ENCODE assay signal across 8 cellular contexts in genomic region chr3:179149951-179150350, GRCh38. TPM values are rescaled to one million over a fixed set of nuclear protein-coding genes. Genes with fewer than 3 reads are reported as not detected.
DNase-seq lines count a peak whose midpoint lies in the region; ATAC-seq and TF ChIP-seq lines count a peak whose summit lies in the region.

No MANE protein-coding gene starts in this region.

- ATAC-seq in HG02623 (IDR thresholded peaks at IDR 0.05; ENCODE audit: unreplicated experiment) = no peak

- POLR2A ChIA-PET in CD4-positive, alpha-beta memory T cell (lab: Charles Lee; ENCODE audit: partially characterized antibody) = interaction anchor here (0.9 to 4.3 kb wide), 15 partner anchors 11 to 1841 kb away, joined by 3 to 45 read pairs (median 9); partner anchors contain the start of genes MFN1, ZMAT3 and ZNF639

- peaks cover 46% of the 10 kb centered on the region for H3K4me1 ChIP-seq in CD4-positive, alpha-beta memory T cell (ENCODE audit: insufficient read depth, low read length)
- peaks cover 31% of the 10 kb centered on the region for H3K4me1 ChIP-seq in OCI-LY1 (ENCODE audit: insufficient read depth, low read length, severe bottlenecking)
- H3K4me1 ChIP-seq in endodermal cell (ENCODE audit: control insufficient read depth, insufficient read depth, low read length) = no peaks in the 10 kb centered on the region
- peaks cover 16 to 22% of the 10 kb centered on the region in 2 experiments for H3K4me1 ChIP-seq in neutrophil (ENCODE audit: control insufficient read depth in 1 of 2, insufficient read depth in 1 of 2, low read depth in 1 of 2, low read length in 1 of 2)

- WGBS in endodermal cell (ENCODE audit: insufficient coverage in 1 of 2, insufficient read length in 1 of 2), 2 experiments = 60 to 100% methylated on average over 1 of the region's 4 CpGs

- no peaks in the 10 kb centered on the region for H3K9me3 ChIP-seq in CD4-positive, alpha-beta memory T cell (ENCODE audit: control insufficient read depth in 1 of 2, low read length in 2 of 2)
- H3K9me3 ChIP-seq in OCI-LY1 (ENCODE audit: low read length) (no peaks in the 10 kb centered on the region), endodermal cell (ENCODE audit: control insufficient read depth, low read length) (peaks cover 5% of the 10 kb centered on the region), neutrophil (no peaks in the 10 kb centered on the region)

- peak overlapping the region; percentile 72 to 85 for H3K4me3 ChIP-seq in CD4-positive, alpha-beta memory T cell (ENCODE audit: low read length in 2 of 2)
- peak overlapping the region; percentile 78 for H3K4me3 ChIP-seq in OCI-LY1 (ENCODE audit: low read depth, low read length, poor library complexity, severe bottlenecking)
- peak overlapping the region; percentile 93 for H3K4me3 ChIP-seq in endodermal cell (ENCODE audit: low read length)
- H3K4me3 ChIP-seq in neutrophil (ENCODE audit: low read depth in 1 of 2, low read length in 1 of 2) = peak overlapping the region; percentile 89 to 94

- H3K27me3 Mint-ChIP-seq in CD4-positive, alpha-beta memory T cell = no peaks in the 10 kb centered on the region
- H3K27me3 Mint-ChIP-seq in endodermal cell (ENCODE audit: insufficient read depth) = peaks cover 4% of the 10 kb centered on the region

- H3K36me3 Mint-ChIP-seq in CD4-positive, alpha-beta memory T cell = peaks cover 0 to 7% of the 10 kb centered on the region in 2 donors
- no peaks in the 10 kb centered on the region for H3K36me3 Mint-ChIP-seq in endodermal cell (ENCODE audit: low read depth)

- H2AFZ ChIP-seq in OCI-LY1 (ENCODE audit: low read length) = no peak overlapping the region

- no peak for DNase-seq in CD4-positive, alpha-beta memory T cell
- no peak for DNase-seq in endodermal cell
- no peak for DNase-seq in putamen (ENCODE audit: low spot score)
- DNase-seq in cortex of kidney (lab: John Stamatoyannopoulos, UW) = no peak
- no peak for DNase-seq in NCI-H1694 (lab: John Stamatoyannopoulos, UW)

- no peaks in the 10 kb centered on the region for H3K36me3 ChIP-seq in CD4-positive, alpha-beta memory T cell (ENCODE audit: insufficient read depth, low read length)
- no peaks in the 10 kb centered on the region for H3K36me3 ChIP-seq in OCI-LY1 (ENCODE audit: insufficient read depth, low read length)
- no peaks in the 10 kb centered on the region for H3K36me3 ChIP-seq in endodermal cell (ENCODE audit: control insufficient read depth, insufficient read depth, low read length)
- no peaks in the 10 kb centered on the region for H3K36me3 ChIP-seq in neutrophil

- peak overlapping the region; percentile 96 to 100 (median 98) for H3K4me3 Mint-ChIP-seq in CD4-positive, alpha-beta memory T cell
- no peak overlapping the region for H3K4me3 Mint-ChIP-seq in endodermal cell

- H3K27me3 ChIP-seq in CD4-positive, alpha-beta memory T cell (ENCODE audit: insufficient read depth, low read length) = no peaks in the 10 kb centered on the region
- H3K27me3 ChIP-seq in OCI-LY1 (ENCODE audit: insufficient read depth, low read length) (no peaks in the 10 kb centered on the region), endodermal cell (ENCODE audit: control insufficient read depth, insufficient read depth, low read length, poor library complexity, severe bottlenecking) (no peaks in the 10 kb centered on the region), neutrophil (no peaks in the 10 kb centered on the region)

- no peaks in the 10 kb centered on the region for H3F3A ChIP-seq in OCI-LY1 (ENCODE audit: insufficient read depth, low read length)

- TF ChIP-seq CTCF in OCI-LY1 (IDR thresholded peaks at IDR 0.05; ENCODE audit: low read length) = no peak
- no peak for TF ChIP-seq CTCF in endodermal cell (conservative IDR thresholded peaks at IDR 0.05)
- TF ChIP-seq CTCF in neutrophil (IDR thresholded peaks at IDR 0.05) = no peak

- intact Hi-C loops in CD4-positive, alpha-beta memory T cell (cut with micrococcal nuclease) = loop anchor here (1.0 to 5.0 kb wide), 6 partner anchors 45 to 1763 kb away; partner anchors contain the start of genes FXR1, TTC14 and USP13

- no peaks in the 10 kb centered on the region for H3K9me3 Mint-ChIP-seq in CD4-positive, alpha-beta memory T cell
- no peaks in the 10 kb centered on the region for H3K9me3 Mint-ChIP-seq in endodermal cell

- peak overlapping the region; percentile 89 for H3K27ac ChIP-seq in CD4-positive, alpha-beta memory T cell (ENCODE audit: low read depth, low read length)
- H3K27ac ChIP-seq in OCI-LY1 (ENCODE audit: low read depth, low read length, poor library complexity, severe bottlenecking) (peak overlapping the region; percentile 70), endodermal cell (ENCODE audit: low read depth, low read length) (no peak overlapping the region), neutrophil (no peak overlapping the region)

- H4K20me1 ChIP-seq in OCI-LY1 (ENCODE audit: insufficient read depth, low read length) = no peaks in the 10 kb centered on the region

- peak overlapping the region; percentile 95 for H3K4me2 ChIP-seq in OCI-LY1 (ENCODE audit: low read length)

- H3K9me2 ChIP-seq in OCI-LY1 (ENCODE audit: low read depth, low read length) = no peaks in the 10 kb centered on the region

- H3K27ac Mint-ChIP-seq in CD4-positive, alpha-beta memory T cell = peak overlapping the region in 6 of 7 donors; percentile 96 to 99 (median 98)
- H3K27ac Mint-ChIP-seq in endodermal cell = no peak overlapping the region

- H3K79me2 ChIP-seq in OCI-LY1 (ENCODE audit: insufficient read depth, low read length) = peaks cover 58% of the 10 kb centered on the region

- peaks cover 32 to 51% (median 40%) of the 10 kb centered on the region in 4 donors for H3K4me1 Mint-ChIP-seq in CD4-positive, alpha-beta memory T cell
- H3K4me1 Mint-ChIP-seq in endodermal cell = peaks cover 30% of the 10 kb centered on the region

- H3K9ac ChIP-seq in OCI-LY1 (ENCODE audit: low read length) (peak overlapping the region; percentile 82), endodermal cell (ENCODE audit: extremely low read depth, low read length, poor library complexity, severe bottlenecking) (peak overlapping the region; percentile 64)

- CTCF ChIA-PET in CD4-positive, alpha-beta memory T cell (lab: Charles Lee; ENCODE audit: partially characterized antibody) = interaction anchor here (1.1 to 7.0 kb wide), 8 partner anchors 10 to 174 kb away, joined by 3 to 88 read pairs (median 10); partner anchors contain the start of genes ZMAT3 and ZNF639

RNA-seq across cellular contexts. Expression of gene PIK3CA, which starts 1.8 kb away (rescaled TPM):
- total RNA-seq in CD4-positive, alpha-beta memory T cell = 10 to 100 TPM; 45.5 to 47.2 TPM
- 10 to 100 TPM; 12.4 to 21.8 TPM for polyA plus RNA-seq in CD4-positive, alpha-beta memory T cell
- total RNA-seq in endodermal cell = 10 to 100 TPM; 21.1 to 22.2 TPM
- 14.5 TPM for polyA plus RNA-seq in endodermal cell (2013, experiment 1 of 2)
- polyA plus RNA-seq in endodermal cell (2013, experiment 2 of 2) = 15.3 TPM

Comparison
In these comparisons a context has a peak if more than half of its experiments do, and no peak if none do; other contexts are left out.
1. H3K27ac ChIP-seq: peak in CD4-positive, alpha-beta memory T cell (single experiment) and OCI-LY1 (single experiment); none in endodermal cell (single experiment) and neutrophil (single experiment).
2. Peak in every context shown above with its lines, with median percentiles within 50 percentile points of each other: H3K4me3 ChIP-seq.